In genomic region chr22:19737846-19738663, GRCh38 we compare ENCODE assay signal across 19 cellular contexts. TPM values are rescaled to one million over a fixed set of nuclear protein-coding genes. Genes with fewer than 3 reads are reported as not detected.
DNase-seq lines count a peak whose midpoint lies in the region; ATAC-seq and TF ChIP-seq lines count a peak whose summit lies in the region.
"Had no signal": no experiment of that assay in that cellular context is flagged by ENCODE, and none has a peak within 500 bp of the region (broad histone marks: within the 10 kb centered on the region; RNA-seq: fewer than 3 reads in every experiment).

No MANE protein-coding gene starts in this region.

- H3K9ac ChIP-seq in NT2/D1 (ENCODE audit: insufficient read length, low read depth) (peak overlapping the region; percentile 50), mesendoderm (ENCODE audit: low read length) (no peak overlapping the region)

- peaks cover 42% of the 10 kb centered on the region for H3K27me3 Mint-ChIP-seq in nephron progenitor cell (ENCODE audit: low read depth, poor library complexity)
- H3K27me3 Mint-ChIP-seq: CD4-positive, CD25-positive, alpha-beta regulatory T cell had no signal

- H3K4me1 Mint-ChIP-seq in nephron progenitor cell, result peaks cover 45% of the 10 kb centered on the region
- H3K4me1 Mint-ChIP-seq: CD4-positive, CD25-positive, alpha-beta regulatory T cell; CD8-positive, alpha-beta memory T cell had no signal

- peaks cover 15% of the 10 kb centered on the region for H3K4me1 ChIP-seq in left ventricle myocardium inferior
- H3K4me1 ChIP-seq in right cardiac atrium (ENCODE audit: control insufficient read depth, insufficient read depth, low read length), result no peaks in the 10 kb centered on the region
- peaks cover 20% of the 10 kb centered on the region for H3K4me1 ChIP-seq in NT2/D1 (ENCODE audit: insufficient read depth, insufficient read length)
- no peaks in the 10 kb centered on the region for H3K4me1 ChIP-seq in mesendoderm (ENCODE audit: control insufficient read depth, low read depth, low read length)
- H3K4me1 ChIP-seq: BE2C had no signal

- H3K36me3 Mint-ChIP-seq in nephron progenitor cell (ENCODE audit: low read depth), result no peaks in the 10 kb centered on the region
- H3K36me3 Mint-ChIP-seq: CD4-positive, CD25-positive, alpha-beta regulatory T cell; CD8-positive, alpha-beta memory T cell had no signal

- no peak overlapping the region for H4K8ac ChIP-seq in mesendoderm (ENCODE audit: low read depth, low read length)

- no peak for ATAC-seq in right cardiac atrium

- H3K27me3 ChIP-seq in left ventricle myocardium inferior (ENCODE audit: low read depth) (peaks cover 37% of the 10 kb centered on the region), right cardiac atrium (ENCODE audit: control insufficient read depth, insufficient read depth) (no peaks in the 10 kb centered on the region), NT2/D1 (ENCODE audit: insufficient read depth, insufficient read length) (no peaks in the 10 kb centered on the region), mesendoderm (ENCODE audit: insufficient read depth, low read length, poor library complexity) (no peaks in the 10 kb centered on the region)
- H3K27me3 ChIP-seq: BE2C had no signal

- H3K9me3 ChIP-seq in left ventricle myocardium inferior (replicated peaks), result no peaks in the 10 kb centered on the region
- no peaks in the 10 kb centered on the region for H3K9me3 ChIP-seq in right cardiac atrium (ENCODE audit: control insufficient read depth, low read length)
- no peaks in the 10 kb centered on the region for H3K9me3 ChIP-seq in NT2/D1 (ENCODE audit: insufficient read depth, low read length)
- H3K9me3 ChIP-seq: BE2C had no signal

- H3K18ac ChIP-seq in mesendoderm (ENCODE audit: low read length), result no peak overlapping the region

- H3K27ac Mint-ChIP-seq in nephron progenitor cell, result no peak overlapping the region
- H3K27ac Mint-ChIP-seq: CD4-positive, CD25-positive, alpha-beta regulatory T cell; CD8-positive, alpha-beta memory T cell; H9 had no signal

- no peak overlapping the region for H2AK5ac ChIP-seq in mesendoderm (ENCODE audit: low read length)

- peak overlapping the region; percentile 30 for H3K27ac ChIP-seq in left ventricle myocardium inferior (replicated peaks)
- H3K27ac ChIP-seq in right cardiac atrium (ENCODE audit: low read length), result no peak overlapping the region
- H3K27ac ChIP-seq in mesendoderm (ENCODE audit: low read depth, low read length), result no peak overlapping the region

- no peak for TF ChIP-seq CTCF in left ventricle myocardium inferior (IDR thresholded peaks at IDR 0.05; ENCODE audit: borderline replicate concordance)
- TF ChIP-seq CTCF in nephron progenitor cell (IDR thresholded peaks at IDR 0.05), result no peak

- WGBS in right cardiac atrium, result 75% methylated on average over 17 of the region's 17 CpGs
- no CpG with 5 or more reads among the region's 17 CpGs for WGBS in mesendoderm (ENCODE audit: extremely low coverage, insufficient coverage, low lambda C conversion rate)

- no peaks in the 10 kb centered on the region for H3K79me2 ChIP-seq in mesendoderm (ENCODE audit: control insufficient read depth, insufficient read depth, low read length)

- no peak for DNase-seq in left ventricle myocardium inferior
- DNase-seq in right cardiac atrium, result no peak
- DNase-seq in NT2/D1 (ENCODE audit: low read depth, low spot score), result no peak
- peak; percentile 58 for DNase-seq in nephron progenitor cell
- no peak for DNase-seq in kidney glomerular epithelial cell (lab: John Stamatoyannopoulos, UW)
- DNase-seq in mesendoderm, result no peak
- DNase-seq: ACHN; C1 segment of cervical spinal cord; CD4-positive, CD25-positive, alpha-beta regulatory T cell; CD8-positive, alpha-beta memory T cell; COR-L47; DMS 273 treated with DMSO at 0.1 percent for 48 hours; DMS53; DND-41; EL; H9 had no signal

- no peak overlapping the region for H3K4me2 ChIP-seq in mesendoderm (ENCODE audit: low read length)

- intact Hi-C loops in left ventricle myocardium inferior (cut with micrococcal nuclease) (no loop called here), right cardiac atrium (cut with DNase I) (no loop called here)

- H3K36me3 ChIP-seq in left ventricle myocardium inferior, result no peaks in the 10 kb centered on the region
- H3K36me3 ChIP-seq in NT2/D1 (ENCODE audit: insufficient read depth, insufficient read length, low read length), result no peaks in the 10 kb centered on the region
- H3K36me3 ChIP-seq in mesendoderm (ENCODE audit: control insufficient read depth, insufficient read depth, low read length), result no peaks in the 10 kb centered on the region
- H3K36me3 ChIP-seq: BE2C had no signal

- no peak overlapping the region for H3K4me3 ChIP-seq in left ventricle myocardium inferior
- H3K4me3 ChIP-seq in right cardiac atrium (ENCODE audit: low read length), result no peak overlapping the region
- H3K4me3 ChIP-seq in NT2/D1 (ENCODE audit: insufficient read length, low read depth), result no peak overlapping the region
- H3K4me3 ChIP-seq in mesendoderm (ENCODE audit: low read length), result no peak overlapping the region

- no peak overlapping the region for H4K5ac ChIP-seq in mesendoderm (ENCODE audit: low read length)

- no peak overlapping the region for H2BK120ac ChIP-seq in mesendoderm (ENCODE audit: low read depth, low read length)

- no peak overlapping the region for H3K56ac ChIP-seq in mesendoderm (ENCODE audit: low read length)

- H3K9me3 Mint-ChIP-seq in nephron progenitor cell, result no peaks in the 10 kb centered on the region
- H3K9me3 Mint-ChIP-seq: CD4-positive, CD25-positive, alpha-beta regulatory T cell; CD8-positive, alpha-beta memory T cell; H9 had no signal

- H2BK5ac ChIP-seq in mesendoderm (ENCODE audit: low read length), result no peak overlapping the region

- H3K4me3 Mint-ChIP-seq in nephron progenitor cell, result no peak overlapping the region
- H3K4me3 Mint-ChIP-seq: CD4-positive, CD25-positive, alpha-beta regulatory T cell; CD8-positive, alpha-beta memory T cell; H9 had no signal

- H3K4ac ChIP-seq in mesendoderm (ENCODE audit: low read depth, low read length), result no peak overlapping the region

- no peaks in the 10 kb centered on the region for H3K79me1 ChIP-seq in mesendoderm (ENCODE audit: low read length)

- H3K23ac ChIP-seq in mesendoderm (ENCODE audit: low read length), result no peak overlapping the region

- H2BK15ac ChIP-seq in mesendoderm (replicated peaks; ENCODE audit: low read depth), result no peak overlapping the region

RNA-seq across cellular contexts. Expression of gene GP1BB, which starts 14.7 kb away (rescaled TPM):
- total RNA-seq in left ventricle myocardium inferior (not detected), right cardiac atrium (1 to 10 TPM in 1 of 4 donors, not detected in 3; 9.0 TPM)
- polyA plus RNA-seq in right cardiac atrium, result 29.5 TPM
- 0.52 TPM for polyA plus RNA-seq in mesendoderm (2013, experiment 1 of 2)
- polyA plus RNA-seq in mesendoderm (2013, experiment 2 of 2), result 0.45 TPM
- total RNA-seq: CD8-positive, alpha-beta memory T cell; H1; HT-29 had no signal
- polyA plus RNA-seq: CD4-positive, CD25-positive, alpha-beta regulatory T cell; CD8-positive, alpha-beta memory T cell had no signal

RNA-seq across cellular contexts. Expression of gene TBX1, which starts 22.5 kb away (rescaled TPM):
- 8.0 TPM for total RNA-seq in left ventricle myocardium inferior
- 1 to 10 TPM in 1 of 4 donors, under 1 TPM in 3; 0.19 to 1.4 (median 0.78) TPM for total RNA-seq in right cardiac atrium
- polyA plus RNA-seq in right cardiac atrium, result 0.88 TPM
- polyA plus RNA-seq in mesendoderm (2013, experiment 1 of 2), result 0.03 TPM
- polyA plus RNA-seq in mesendoderm (2013, experiment 2 of 2), result 0.10 TPM
- total RNA-seq: CD4-positive, CD25-positive, alpha-beta regulatory T cell; CD8-positive, alpha-beta memory T cell; HT-29 had no signal
- polyA plus RNA-seq: CD4-positive, CD25-positive, alpha-beta regulatory T cell; CD8-positive, alpha-beta memory T cell; H1 had no signal

RNA-seq across cellular contexts. Expression of gene SEPTIN5, which starts 23.8 kb away (rescaled TPM):
- total RNA-seq in left ventricle myocardium inferior (141 TPM), right cardiac atrium (100 to 1,000 TPM; 143 to 264 (median 199) TPM)
- polyA plus RNA-seq in right cardiac atrium, result 243 TPM
- 6.2 TPM for polyA plus RNA-seq in mesendoderm (2013, experiment 1 of 2)
- 5.7 TPM for polyA plus RNA-seq in mesendoderm (2013, experiment 2 of 2)
- total RNA-seq: HT-29 had no signal
- polyA plus RNA-seq: CD4-positive, CD25-positive, alpha-beta regulatory T cell; CD8-positive, alpha-beta memory T cell had no signal
